11 cellular contexts compared by ENCODE assay signal in the genomic region with DNA sequence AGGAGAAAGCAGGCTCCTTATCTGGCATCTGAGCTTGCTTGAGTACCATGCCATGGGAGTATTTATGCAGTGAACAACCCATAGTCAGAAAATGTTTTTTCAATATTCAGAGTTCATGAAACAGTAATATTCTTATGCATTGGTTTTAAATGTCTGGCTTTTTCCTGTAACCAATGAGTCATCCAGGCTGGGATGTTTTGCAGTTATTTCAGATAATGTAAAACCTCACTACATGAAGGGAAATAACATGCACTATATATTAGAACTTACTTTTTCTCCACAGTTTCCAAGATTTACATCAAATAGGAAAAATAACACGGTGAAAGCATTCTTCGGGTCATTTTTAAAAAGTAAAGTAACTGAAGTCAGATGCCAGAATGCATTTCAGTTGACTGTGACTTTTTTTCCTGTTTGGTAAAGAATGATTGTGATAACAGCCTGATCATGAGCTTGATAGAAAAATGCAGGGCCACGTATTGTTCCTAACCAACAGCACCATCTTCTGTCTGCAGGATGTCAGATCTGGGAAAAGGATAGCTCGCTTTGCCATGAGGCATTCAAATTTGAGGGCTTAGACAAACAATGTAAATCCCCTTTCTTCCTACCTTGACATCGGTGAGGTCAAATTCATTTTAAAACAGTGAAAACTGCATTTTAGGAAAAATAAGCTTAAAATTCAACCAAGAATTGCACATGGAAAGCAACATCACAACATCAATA.
A peak's percentile ranks its signal among the peaks of the same experiment; 100 is the strongest.
DNase-seq lines count a peak whose midpoint lies in the region; ATAC-seq and TF ChIP-seq lines count a peak whose summit lies in the region.
"Had no signal": no experiment of that assay in that cellular context is flagged by ENCODE, and none has a peak within 500 bp of the region (broad histone marks: within the 10 kb centered on the region; RNA-seq: fewer than 3 reads in every experiment).

No MANE protein-coding gene starts in this region.

- H3K27me3 Mint-ChIP-seq in activated CD8-positive, alpha-beta T cell treated with anti-CD3 and anti-CD28 coated beads for 36 hours: no peaks in the 10 kb centered on the region
- H3K27me3 Mint-ChIP-seq: activated T-helper 17 cell treated with anti-CD3 and anti-CD28 coated beads, Interleukin-2, amount 50 U/mL, for 72 hours had no signal

- no peaks in the 10 kb centered on the region for H3K9me2 ChIP-seq in OCI-LY7 (ENCODE audit: insufficient read depth, low read length)

- H3K9me3 Mint-ChIP-seq in activated CD8-positive, alpha-beta T cell treated with anti-CD3 and anti-CD28 coated beads for 36 hours: no peaks in the 10 kb centered on the region
- H3K9me3 Mint-ChIP-seq: activated T-helper 17 cell treated with anti-CD3 and anti-CD28 coated beads, Interleukin-2, amount 50 U/mL, for 72 hours had no signal

- H3K27me3 ChIP-seq in foreskin keratinocyte: peaks cover 16% of the 10 kb centered on the region

- no peaks in the 10 kb centered on the region for H3K79me2 ChIP-seq in OCI-LY7 (ENCODE audit: insufficient read depth, low read depth, low read length)

- no peak overlapping the region for H2AFZ ChIP-seq in OCI-LY7 (ENCODE audit: low read length)

- no peak overlapping the region for H3K4me3 Mint-ChIP-seq in activated CD8-positive, alpha-beta T cell treated with anti-CD3 and anti-CD28 coated beads for 36 hours
- H3K4me3 Mint-ChIP-seq: activated T-helper 17 cell treated with anti-CD3 and anti-CD28 coated beads, Interleukin-2, amount 50 U/mL, for 72 hours; immature natural killer cell had no signal

- intact Hi-C loops in OCI-LY7 (cut with micrococcal nuclease; ENCODE audit: unreplicated experiment): no loop called here
- intact Hi-C loops in activated CD8-positive, alpha-beta T cell treated with anti-CD3 and anti-CD28 coated beads for 36 hours (cut with micrococcal nuclease): no loop called here

- POLR2A ChIA-PET in OCI-LY7 (lab: Charles Lee): interaction anchor here (0.7 kb wide), 1 partner anchor 121 kb away, joined by 3 read pairs; no protein-coding TSS in a partner anchor
- POLR2A ChIA-PET in activated CD8-positive, alpha-beta T cell treated with anti-CD3 and anti-CD28 coated beads for 36 hours (lab: Charles Lee): no interaction called here

- no peaks in the 10 kb centered on the region for H3K36me3 ChIP-seq in OCI-LY7 (ENCODE audit: insufficient read depth, low read length)

- no peaks in the 10 kb centered on the region for H4K20me1 ChIP-seq in OCI-LY7 (ENCODE audit: insufficient read depth, low read length)

- CTCF ChIA-PET in OCI-LY7 (lab: Charles Lee; ENCODE audit: unreplicated experiment): no interaction called here
- CTCF ChIA-PET in activated CD8-positive, alpha-beta T cell treated with anti-CD3 and anti-CD28 coated beads for 36 hours (lab: Charles Lee): no interaction called here

- H3K4me3 ChIP-seq in OCI-LY7 (ENCODE audit: low read depth, low read length, poor library complexity, severe bottlenecking) (no peak overlapping the region), retinal pigment epithelial cell (ENCODE audit: low read length) (no peak overlapping the region)

- no peak overlapping the region for H3K27ac ChIP-seq in OCI-LY7 (ENCODE audit: low read depth, low read length, poor library complexity, severe bottlenecking)
- no peak overlapping the region for H3K27ac ChIP-seq in foreskin keratinocyte

- H3K9me3 ChIP-seq in OCI-LY7 (ENCODE audit: low read length): no peaks in the 10 kb centered on the region

- peak; percentile 24; the same call in 1 of the 2 replicates for TF ChIP-seq CTCF in OCI-LY7 (conservative IDR thresholded peaks at IDR 0.05; ENCODE audit: low read length)
- TF ChIP-seq CTCF in foreskin keratinocyte (conservative IDR thresholded peaks at IDR 0.05): peak; percentile 59
- peak; percentile 68 for TF ChIP-seq CTCF in retinal pigment epithelial cell (conservative IDR thresholded peaks at IDR 0.05; ENCODE audit: low read depth, low read length)
- TF ChIP-seq CTCF in activated CD8-positive, alpha-beta T cell treated with anti-CD3 and anti-CD28 coated beads for 36 hours (IDR thresholded peaks at IDR 0.05): no peak

- BruUV-seq in OCI-LY7 (replicated peaks; lab: Mats Ljungman, UMichigan): no TSS peak

- DNase-seq in NCI-H1417 (lab: John Stamatoyannopoulos, UW): peak; percentile 15 to 78 (median 28)
- DNase-seq in NCI-H1417 treated with DMSO at 0.1 percent for 48 hours (lab: John Stamatoyannopoulos, UW): no peak
- peak; percentile 0 for DNase-seq in OCI-LY7 (ENCODE audit: low spot score)
- DNase-seq in foreskin keratinocyte: peak in 1 of 2 donors; percentile 23
- no peak for DNase-seq in retinal pigment epithelial cell (ENCODE audit: low read depth)
- DNase-seq in stimulated activated CD4-positive, alpha-beta T cell treated with anti-CD3 and anti-CD28 coated beads, Interleukin-4, amount 100 ng/mL, for 24 hours: no peak
- no peak for DNase-seq in NCI-H2196 (lab: John Stamatoyannopoulos, UW; ENCODE audit: unreplicated experiment)
- no peak for DNase-seq in activated CD8-positive, alpha-beta T cell treated with anti-CD3 and anti-CD28 coated beads for 36 hours
- DNase-seq: immature natural killer cell, MV-4-11 had no signal

- peak; percentile 26 for ATAC-seq in foreskin keratinocyte
- ATAC-seq in activated CD8-positive, alpha-beta T cell treated with anti-CD3 and anti-CD28 coated beads for 36 hours: no peak
- ATAC-seq: activated T-helper 17 cell treated with anti-CD3 and anti-CD28 coated beads, Interleukin-2, amount 50 U/mL, for 72 hours had no signal

- no peaks in the 10 kb centered on the region for H3K36me3 Mint-ChIP-seq in activated CD8-positive, alpha-beta T cell treated with anti-CD3 and anti-CD28 coated beads for 36 hours (ENCODE audit: low read depth)

- no peak overlapping the region for H3K4me2 ChIP-seq in OCI-LY7 (ENCODE audit: low read length)

- H3K4me1 ChIP-seq in OCI-LY7 (ENCODE audit: insufficient read depth, low read length, poor library complexity, severe bottlenecking) (no peaks in the 10 kb centered on the region), foreskin keratinocyte (no peaks in the 10 kb centered on the region)

- H3K4me1 Mint-ChIP-seq in activated CD8-positive, alpha-beta T cell treated with anti-CD3 and anti-CD28 coated beads for 36 hours (ENCODE audit: low read depth): no peaks in the 10 kb centered on the region
- H3K4me1 Mint-ChIP-seq: activated T-helper 17 cell treated with anti-CD3 and anti-CD28 coated beads, Interleukin-2, amount 50 U/mL, for 72 hours; immature natural killer cell had no signal

- H3K27ac Mint-ChIP-seq in activated CD8-positive, alpha-beta T cell treated with anti-CD3 and anti-CD28 coated beads for 36 hours: no peak overlapping the region
- H3K27ac Mint-ChIP-seq: activated T-helper 17 cell treated with anti-CD3 and anti-CD28 coated beads, Interleukin-2, amount 50 U/mL, for 72 hours; immature natural killer cell had no signal

Comparison
In these comparisons a context has a peak if more than half of its experiments do, and no peak if none do; other contexts are left out.
1. DNase-seq: peak in NCI-H1417 (3 of 3) and OCI-LY7 (single experiment); none in NCI-H1417 treated with DMSO at 0.1 percent for 48 hours (single experiment), retinal pigment epithelial cell (single experiment), stimulated activated CD4-positive, alpha-beta T cell treated with anti-CD3 and anti-CD28 coated beads, Interleukin-4, amount 100 ng/mL, for 24 hours (single experiment), NCI-H2196 (single experiment) and activated CD8-positive, alpha-beta T cell treated with anti-CD3 and anti-CD28 coated beads for 36 hours (single experiment).